Comparison of ENCODE assay signal across 23 cellular contexts in genomic region chr4:55568905-55569504, GRCh38. TPM values are rescaled to one million over a fixed set of nuclear protein-coding genes. Genes with fewer than 3 reads are reported as not detected.
DNase-seq lines count a peak whose midpoint lies in the region; ATAC-seq and TF ChIP-seq lines count a peak whose summit lies in the region.
"Had no signal": no experiment of that assay in that cellular context is flagged by ENCODE, and none has a peak within 500 bp of the region (broad histone marks: within the 10 kb centered on the region; RNA-seq: fewer than 3 reads in every experiment).

No MANE protein-coding gene starts in this region.

- H3K4me3 Mint-ChIP-seq in activated CD8-positive, alpha-beta T cell treated with anti-CD3 and anti-CD28 coated beads, Interleukin-2, amount 10 ng/mL, durations not matched to agents 7 days and 5 days, result no peak overlapping the region
- H3K4me3 Mint-ChIP-seq: CD8-positive, alpha-beta T cell; dendritic cell treated with granulocyte-macrophage colony-stimulating factor and Interleukin-4, amounts not matched to agents 40 ng/mL and 50 ng/mL, for 4 days; natural killer cell; stimulated activated naive CD8-positive, alpha-beta T cell treated with anti-CD3 and anti-CD28 coated beads, Interleukin-15, amount 100 ng/mL, for 72 hours; type B pancreatic cell had no signal

- no peaks in the 10 kb centered on the region for H3K4me1 Mint-ChIP-seq in activated CD8-positive, alpha-beta T cell treated with anti-CD3 and anti-CD28 coated beads, Interleukin-2, amount 10 ng/mL, durations not matched to agents 7 days and 5 days (ENCODE audit: low read depth)
- H3K4me1 Mint-ChIP-seq: natural killer cell had no signal

- no peak overlapping the region for H3K27ac Mint-ChIP-seq in activated CD8-positive, alpha-beta T cell treated with anti-CD3 and anti-CD28 coated beads, Interleukin-2, amount 10 ng/mL, durations not matched to agents 7 days and 5 days
- H3K27ac Mint-ChIP-seq: CD8-positive, alpha-beta T cell; dendritic cell treated with granulocyte-macrophage colony-stimulating factor and Interleukin-4, amounts not matched to agents 40 ng/mL and 50 ng/mL, for 4 days; natural killer cell; stimulated activated naive CD8-positive, alpha-beta T cell treated with anti-CD3 and anti-CD28 coated beads, Interleukin-15, amount 100 ng/mL, for 72 hours; type B pancreatic cell had no signal

- no peaks in the 10 kb centered on the region for H3K9me3 Mint-ChIP-seq in activated CD8-positive, alpha-beta T cell treated with anti-CD3 and anti-CD28 coated beads, Interleukin-2, amount 10 ng/mL, durations not matched to agents 7 days and 5 days (ENCODE audit: insufficient read depth)
- H3K9me3 Mint-ChIP-seq: CD8-positive, alpha-beta T cell; dendritic cell treated with granulocyte-macrophage colony-stimulating factor and Interleukin-4, amounts not matched to agents 40 ng/mL and 50 ng/mL, for 4 days; natural killer cell; stimulated activated naive CD8-positive, alpha-beta T cell treated with anti-CD3 and anti-CD28 coated beads, Interleukin-15, amount 100 ng/mL, for 72 hours; type B pancreatic cell had no signal

- ATAC-seq in GM18505 (IDR thresholded peaks at IDR 0.05; ENCODE audit: unreplicated experiment) (peak; percentile 79), GM19372 (IDR thresholded peaks at IDR 0.05; ENCODE audit: low read depth, unreplicated experiment) (peak; percentile 54), HG02885 (IDR thresholded peaks at IDR 0.05; ENCODE audit: poor library complexity, unreplicated experiment) (peak; percentile 93)
- no peak for ATAC-seq in activated CD8-positive, alpha-beta T cell treated with anti-CD3 and anti-CD28 coated beads, Interleukin-2, amount 10 ng/mL, durations not matched to agents 7 days and 5 days
- ATAC-seq: CD8-positive, alpha-beta T cell; natural killer cell; stimulated activated naive CD8-positive, alpha-beta T cell treated with anti-CD3 and anti-CD28 coated beads, Interleukin-15, amount 100 ng/mL, for 72 hours had no signal

- H3K36me3 ChIP-seq in WERI-Rb-1, result no peaks in the 10 kb centered on the region
- H3K36me3 ChIP-seq: SJSA1 had no signal

- no peak for TF ChIP-seq POLR2A in GM18505 (IDR thresholded peaks at IDR 0.05; ENCODE audit: borderline replicate concordance, extremely low read depth, insufficient read depth, insufficient read length)

- peak; percentile 32 for DNase-seq in LNCaP clone FGC (ENCODE audit: low read depth)
- DNase-seq in WERI-Rb-1, result no peak
- no peak for DNase-seq in COR-L47 (lab: John Stamatoyannopoulos, UW)
- DNase-seq in AG20443 (ENCODE audit: low spot score), result no peak
- no peak for DNase-seq in activated CD8-positive, alpha-beta T cell treated with anti-CD3 and anti-CD28 coated beads, Interleukin-2, amount 10 ng/mL, durations not matched to agents 7 days and 5 days
- DNase-seq: CD8-positive, alpha-beta T cell; DND-41; foreskin fibroblast; kidney glomerular epithelial cell; mesenchymal stem cell; natural killer cell; NCI-H1048; PC-9; stimulated activated naive CD8-positive, alpha-beta T cell treated with anti-CD3 and anti-CD28 coated beads, Interleukin-15, amount 100 ng/mL, for 72 hours had no signal

- H3K27me3 ChIP-seq in WERI-Rb-1 (ENCODE audit: insufficient read depth, low read depth, severe bottlenecking), result no peaks in the 10 kb centered on the region

- H3K36me3 Mint-ChIP-seq in activated CD8-positive, alpha-beta T cell treated with anti-CD3 and anti-CD28 coated beads, Interleukin-2, amount 10 ng/mL, durations not matched to agents 7 days and 5 days (ENCODE audit: low read depth), result no peaks in the 10 kb centered on the region
- H3K36me3 Mint-ChIP-seq: CD8-positive, alpha-beta T cell; natural killer cell; type B pancreatic cell had no signal

- TF ChIP-seq CTCF in LNCaP clone FGC (IDR thresholded peaks at IDR 0.05; ENCODE audit: control insufficient read depth, extremely low read depth, insufficient read depth) (no peak), WERI-Rb-1 (IDR thresholded peaks at IDR 0.05; ENCODE audit: low read depth, low read length) (no peak)

- POLR2A ChIA-PET in activated CD8-positive, alpha-beta T cell treated with anti-CD3 and anti-CD28 coated beads, Interleukin-2, amount 10 ng/mL, durations not matched to agents 7 days and 5 days (lab: Charles Lee), result no interaction called here

- H3K4me3 ChIP-seq in LNCaP clone FGC (ENCODE audit: low read depth, low read length) (no peak overlapping the region), WERI-Rb-1 (ENCODE audit: low read depth, low read length) (no peak overlapping the region)
- H3K4me3 ChIP-seq: PC-9, SJSA1 had no signal

- peaks cover 14% of the 10 kb centered on the region for H3K27me3 Mint-ChIP-seq in activated CD8-positive, alpha-beta T cell treated with anti-CD3 and anti-CD28 coated beads, Interleukin-2, amount 10 ng/mL, durations not matched to agents 7 days and 5 days (ENCODE audit: low read depth)
- H3K27me3 Mint-ChIP-seq: dendritic cell treated with granulocyte-macrophage colony-stimulating factor and Interleukin-4, amounts not matched to agents 40 ng/mL and 50 ng/mL, for 4 days; stimulated activated naive CD8-positive, alpha-beta T cell treated with anti-CD3 and anti-CD28 coated beads, Interleukin-15, amount 100 ng/mL, for 72 hours had no signal

- H3K9me3 ChIP-seq in WERI-Rb-1 (ENCODE audit: severe bottlenecking), result no peaks in the 10 kb centered on the region
- H3K9me3 ChIP-seq: SJSA1 had no signal

- H3K27ac ChIP-seq in WERI-Rb-1, result no peak overlapping the region
- H3K27ac ChIP-seq: parathyroid adenoma, PC-9, SJSA1 had no signal

- CTCF ChIA-PET in activated CD8-positive, alpha-beta T cell treated with anti-CD3 and anti-CD28 coated beads, Interleukin-2, amount 10 ng/mL, durations not matched to agents 7 days and 5 days (lab: Charles Lee), result interaction anchor here (1.3 kb wide), 1 partner anchor 224 kb away, joined by 3 read pairs; no protein-coding TSS in a partner anchor

RNA-seq across cellular contexts. Expression of gene CLOCK, which starts 22.3 kb away (rescaled TPM):
- total RNA-seq in activated CD8-positive, alpha-beta T cell treated with anti-CD3 and anti-CD28 coated beads, Interleukin-2, amount 10 ng/mL, durations not matched to agents 7 days and 5 days, result 1 to 10 TPM; 7.1 to 9.3 TPM

RNA-seq across cellular contexts. Expression of gene PDCL2, which starts 23.0 kb away (rescaled TPM):
- total RNA-seq in activated CD8-positive, alpha-beta T cell treated with anti-CD3 and anti-CD28 coated beads, Interleukin-2, amount 10 ng/mL, durations not matched to agents 7 days and 5 days, result not detected
- total RNA-seq: bronchial epithelial cell; CD8-positive, alpha-beta T cell; natural killer cell; PC-9; SJSA1; T-helper 2 cell treated with Interferon-gamma antibody and Interleukin-4, amounts not matched to agents 100 ng/mL and 5 ng/mL, for 36 hours had no signal
